Comparison of ENCODE assay signal across 15 cellular contexts in the genomic region with DNA sequence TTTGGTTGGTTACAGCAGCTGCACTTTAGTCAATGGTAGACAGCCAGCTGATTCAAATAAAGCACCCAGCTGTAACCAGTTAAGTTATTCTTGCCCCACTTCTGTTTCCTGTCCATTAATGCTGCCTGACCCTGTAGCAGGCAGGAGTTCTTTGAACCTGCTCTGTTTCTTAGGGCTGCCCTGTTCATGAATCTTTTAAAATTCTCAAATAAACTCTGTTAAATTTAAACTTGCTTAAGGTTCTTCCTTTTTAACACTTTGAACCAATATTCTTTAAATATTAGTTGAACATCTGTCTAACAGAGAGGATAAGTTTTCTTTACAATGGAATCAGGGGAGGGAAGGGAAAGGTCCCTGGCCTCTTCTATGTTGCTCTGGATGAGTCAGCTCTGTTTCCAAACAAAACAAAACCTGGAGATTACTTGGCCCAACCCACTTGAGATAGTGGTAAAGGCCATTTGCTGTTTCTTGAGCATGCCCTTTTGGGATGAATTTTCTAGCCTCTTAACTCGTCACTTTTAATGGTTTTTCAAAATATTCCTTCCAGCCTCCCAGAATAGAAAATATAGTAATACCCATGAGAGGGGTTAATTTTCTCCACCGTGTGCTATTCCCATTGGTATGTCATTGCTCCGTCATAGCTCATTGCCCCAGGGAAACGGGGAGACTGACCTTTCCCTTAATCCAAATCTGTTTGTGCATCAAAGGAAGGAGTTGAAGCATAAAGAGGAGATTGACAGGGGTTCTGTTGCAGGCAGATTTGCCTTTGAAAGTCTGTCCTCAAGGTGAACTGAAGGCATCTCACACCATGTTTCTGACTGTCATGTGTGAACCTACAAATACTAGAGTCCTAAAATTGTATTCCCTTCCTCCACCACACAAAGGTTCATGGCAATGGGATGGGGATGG.
DNase-seq lines count a peak whose midpoint lies in the region; ATAC-seq and TF ChIP-seq lines count a peak whose summit lies in the region.
"Had no signal": no experiment of that assay in that cellular context is flagged by ENCODE, and none has a peak within 500 bp of the region (broad histone marks: within the 10 kb centered on the region; RNA-seq: fewer than 3 reads in every experiment).

No MANE protein-coding gene starts in this region.

- H3K27ac ChIP-seq in RWPE2 (ENCODE audit: poor library complexity, severe bottlenecking) (no peak overlapping the region), foreskin keratinocyte (no peak overlapping the region)
- H3K27ac ChIP-seq: colonic mucosa, upper lobe of left lung had no signal

- TF ChIP-seq CTCF in RWPE2 (IDR thresholded peaks at IDR 0.05; ENCODE audit: poor library complexity, severe bottlenecking) = no peak
- TF ChIP-seq CTCF in foreskin keratinocyte (conservative IDR thresholded peaks at IDR 0.05) = no peak

- no peaks in the 10 kb centered on the region for H3K4me1 ChIP-seq in RWPE2 (ENCODE audit: insufficient read depth, poor library complexity, severe bottlenecking)
- peaks cover 8% of the 10 kb centered on the region for H3K4me1 ChIP-seq in foreskin keratinocyte
- H3K4me1 ChIP-seq: colonic mucosa, upper lobe of left lung had no signal

- no peaks in the 10 kb centered on the region for H3K36me3 ChIP-seq in RWPE2 (ENCODE audit: low read depth)
- H3K36me3 ChIP-seq: colonic mucosa, upper lobe of left lung had no signal

- H3K9me3 ChIP-seq in RWPE2 (ENCODE audit: severe bottlenecking) = no peaks in the 10 kb centered on the region
- H3K9me3 ChIP-seq: colonic mucosa, upper lobe of left lung had no signal

- DNase-seq in cardiac septum (ENCODE audit: low spot score) = peak; percentile 36
- no peak for DNase-seq in Right ventricle myocardium superior
- DNase-seq in RWPE2 (ENCODE audit: low spot score) = no peak
- DNase-seq in foreskin keratinocyte = peak in 1 of 2 donors; percentile 30
- DNase-seq in smooth muscle cell of the brain vasculature (ENCODE audit: low read depth, low spot score) = peak; percentile 58
- DNase-seq in activated CD4-positive, alpha-beta T cell treated with anti-CD3 and anti-CD28 coated beads for 1 hour = no peak
- DNase-seq in stimulated activated CD4-positive, alpha-beta T cell treated with anti-CD3 and anti-CD28 coated beads, Interleukin-4, amount 100 ng/mL, for 1 hour = no peak
- DNase-seq: activated CD4-positive, alpha-beta T cell treated with anti-CD3 and anti-CD28 coated beads, Interleukin-2, amount 50 U/mL, for 48 hours; activated naive CD4-positive, alpha-beta T cell; colonic mucosa; stimulated activated CD4-positive, alpha-beta T cell treated with anti-CD3 and anti-CD28 coated beads, Interleukin-15, amount 100 ng/mL, for 24 hours; stimulated activated CD8-positive, alpha-beta memory T cell treated with anti-CD3 and anti-CD28 coated beads, Interleukin-4, amount 100 ng/mL, for 48 hours; upper lobe of left lung had no signal

- H3K4me3 ChIP-seq in RWPE2 (ENCODE audit: severe bottlenecking) = no peak overlapping the region
- H3K4me3 ChIP-seq: colonic mucosa, upper lobe of left lung had no signal

- H3K27me3 ChIP-seq in RWPE2 (ENCODE audit: insufficient read depth, poor library complexity, severe bottlenecking) (no peaks in the 10 kb centered on the region), foreskin keratinocyte (peaks cover 23% of the 10 kb centered on the region)
- H3K27me3 ChIP-seq: colonic mucosa, upper lobe of left lung had no signal

- ATAC-seq in Right ventricle myocardium superior (ENCODE audit: poor library complexity) (no peak), RWPE2 (ENCODE audit: low read depth) (peak; percentile 75; the same call in 2 of the 3 replicates), foreskin keratinocyte (peak; percentile 78), GM18511 (IDR thresholded peaks at IDR 0.05; ENCODE audit: unreplicated experiment) (no peak)
- ATAC-seq: left lobe of liver had no signal

- intact Hi-C loops in cardiac septum (cut with DNase I) = no loop called here
- intact Hi-C loops in Right ventricle myocardium superior (cut with DNase I) = no loop called here

Comparison
In these comparisons a context has a peak if more than half of its experiments do, and no peak if none do; other contexts are left out.
1. DNase-seq: peak in cardiac septum (single experiment) and smooth muscle cell of the brain vasculature (single experiment); none in Right ventricle myocardium superior (single experiment), RWPE2 (single experiment), activated CD4-positive, alpha-beta T cell treated with anti-CD3 and anti-CD28 coated beads for 1 hour (single experiment) and stimulated activated CD4-positive, alpha-beta T cell treated with anti-CD3 and anti-CD28 coated beads, Interleukin-4, amount 100 ng/mL, for 1 hour (single experiment).
2. ATAC-seq: peak in RWPE2 (single experiment) and foreskin keratinocyte (single experiment); none in Right ventricle myocardium superior (single experiment) and GM18511 (single experiment).